Comparison of ENCODE assay signal across 32 cellular contexts in genomic region chr5:168039485-168040005, GRCh38.
DNase-seq lines count a peak whose midpoint lies in the region; ATAC-seq and TF ChIP-seq lines count a peak whose summit lies in the region.
"Had no signal": no experiment of that assay in that cellular context is flagged by ENCODE, and none has a peak within 500 bp of the region (broad histone marks: within the 10 kb centered on the region; RNA-seq: fewer than 3 reads in every experiment).

No MANE protein-coding gene starts in this region.

- H3K27ac ChIP-seq in KMS-11 (no peak overlapping the region), neural progenitor cell (no peak overlapping the region)
- H3K27ac ChIP-seq: breast epithelium, epithelial cell of prostate, RWPE1, SK-N-MC, stomach, thyroid gland had no signal

- H3K9ac ChIP-seq in KMS-11 (no peak overlapping the region), neural progenitor cell (no peak overlapping the region)

- no peaks in the 10 kb centered on the region for H3K36me3 ChIP-seq in KMS-11 (ENCODE audit: insufficient read depth)
- H3K36me3 ChIP-seq in neural progenitor cell: no peaks in the 10 kb centered on the region
- H3K36me3 ChIP-seq: breast epithelium, HAP-1, stomach, thyroid gland had no signal

- peak; percentile 9 for DNase-seq in NCI-H1092 treated with DMSO at 0.1 percent for 48 hours (lab: John Stamatoyannopoulos, UW)
- no peak for DNase-seq in NCI-H1092 (lab: John Stamatoyannopoulos, UW)
- peak; percentile 11 for DNase-seq in NCI-H82 treated with DMSO at 0.1 percent for 48 hours (lab: John Stamatoyannopoulos, UW; ENCODE audit: unreplicated experiment)
- DNase-seq in neural progenitor cell (ENCODE audit: low spot score): peak; percentile 33
- no peak for DNase-seq in stimulated activated CD4-positive, alpha-beta T cell treated with anti-CD3 and anti-CD28 coated beads, Interleukin-2, amount 100 ng/mL, for 48 hours
- no peak for DNase-seq in CD1c-positive myeloid dendritic cell (ENCODE audit: extremely low spot score)
- DNase-seq: 8988T; activated CD4-positive, alpha-beta memory T cell treated with anti-CD3 and anti-CD28 coated beads for 36 hours; activated CD4-positive, CD25-positive, alpha-beta regulatory T cell treated with anti-CD3 and anti-CD28 coated beads, Interleukin-2, amount 50 U/mL, for 72 hours; activated CD8-positive, alpha-beta memory T cell treated with anti-CD3 and anti-CD28 coated beads, Interleukin-2, amount 50 U/mL, for 48 hours; activated naive CD4-positive, alpha-beta T cell treated with anti-CD3 and anti-CD28 coated beads, Interleukin-2, amount 10 ng/mL, durations not matched to agents 7 days and 5 days; AML-193; amniotic stem cell; CD8-positive, alpha-beta T cell; effector CD8-positive, alpha-beta T cell; midbrain; naive thymus-derived CD8-positive, alpha-beta T cell; NCI-H2029; NCI-H510A; occipital lobe; stimulated activated CD8-positive, alpha-beta memory T cell treated with anti-CD3 and anti-CD28 coated beads, Interleukin-4, amount 100 ng/mL, for 48 hours; stomach; thyroid gland had no signal

- ATAC-seq in HG03520 (IDR thresholded peaks at IDR 0.05; ENCODE audit: unreplicated experiment): no peak
- ATAC-seq: CD8-positive, alpha-beta T cell; K562; naive thymus-derived CD8-positive, alpha-beta T cell had no signal

- no peaks in the 10 kb centered on the region for H3K9me3 ChIP-seq in neural progenitor cell (ENCODE audit: low read depth)
- H3K9me3 ChIP-seq: breast epithelium, HAP-1, stomach, thyroid gland had no signal

- H3K79me2 ChIP-seq in KMS-11 (ENCODE audit: insufficient read depth, low read depth) (no peaks in the 10 kb centered on the region), neural progenitor cell (ENCODE audit: low read depth) (no peaks in the 10 kb centered on the region)

- H3K4me1 Mint-ChIP-seq in neural progenitor cell: peaks cover 26% of the 10 kb centered on the region
- H3K4me1 Mint-ChIP-seq: activated naive CD4-positive, alpha-beta T cell treated with anti-CD3 and anti-CD28 coated beads, Interleukin-2, amount 10 ng/mL, durations not matched to agents 7 days and 5 days; naive thymus-derived CD8-positive, alpha-beta T cell had no signal

- no peak for TF ChIP-seq CTCF in KMS-11 (conservative IDR thresholded peaks at IDR 0.05; ENCODE audit: low read depth, low read length)
- TF ChIP-seq CTCF in neural progenitor cell (IDR thresholded peaks at IDR 0.05): no peak

- no peaks in the 10 kb centered on the region for H4K20me1 ChIP-seq in KMS-11 (ENCODE audit: insufficient read depth)
- no peaks in the 10 kb centered on the region for H4K20me1 ChIP-seq in neural progenitor cell (ENCODE audit: low read depth)

- no peaks in the 10 kb centered on the region for H3F3A ChIP-seq in neural progenitor cell (ENCODE audit: low read depth)

- H3K4me2 ChIP-seq in KMS-11: peak overlapping the region; percentile 33; the same call in 1 of the 2 replicates
- H3K4me2 ChIP-seq in neural progenitor cell: peak overlapping the region; percentile 1

- H3K27me3 ChIP-seq in KMS-11 (ENCODE audit: insufficient read depth, low read depth) (no peaks in the 10 kb centered on the region), neural progenitor cell (no peaks in the 10 kb centered on the region)
- H3K27me3 ChIP-seq: thyroid gland had no signal

- peaks cover 3% of the 10 kb centered on the region for H3K27me3 Mint-ChIP-seq in neural progenitor cell (ENCODE audit: insufficient read depth, low read depth)
- H3K27me3 Mint-ChIP-seq: activated CD4-positive, alpha-beta memory T cell treated with anti-CD3 and anti-CD28 coated beads for 36 hours; activated naive CD4-positive, alpha-beta T cell treated with anti-CD3 and anti-CD28 coated beads, Interleukin-2, amount 10 ng/mL, durations not matched to agents 7 days and 5 days had no signal

- no peak overlapping the region; the same call in 1 of the 2 replicates for H2AFZ ChIP-seq in KMS-11 (ENCODE audit: low read depth)
- H2AFZ ChIP-seq in neural progenitor cell (replicated peaks): no peak overlapping the region

- no peaks in the 10 kb centered on the region for H3K9me3 Mint-ChIP-seq in neural progenitor cell
- H3K9me3 Mint-ChIP-seq: activated CD4-positive, alpha-beta memory T cell treated with anti-CD3 and anti-CD28 coated beads for 36 hours; activated naive CD4-positive, alpha-beta T cell treated with anti-CD3 and anti-CD28 coated beads, Interleukin-2, amount 10 ng/mL, durations not matched to agents 7 days and 5 days; T-helper 1 cell treated with Interleukin-12 subunit alpha and Interleukin-12 subunit beta and Interleukin-4 antibody, amounts not matched to agents 30 μg/mL and 1 μg/mL, for 36 hours had no signal

- no peak overlapping the region for H3K4me3 Mint-ChIP-seq in neural progenitor cell
- H3K4me3 Mint-ChIP-seq: activated CD4-positive, alpha-beta memory T cell treated with anti-CD3 and anti-CD28 coated beads for 36 hours; activated naive CD4-positive, alpha-beta T cell treated with anti-CD3 and anti-CD28 coated beads, Interleukin-2, amount 10 ng/mL, durations not matched to agents 7 days and 5 days; CD8-positive, alpha-beta T cell; naive thymus-derived CD8-positive, alpha-beta T cell; T-helper 1 cell treated with Interleukin-12 subunit alpha and Interleukin-12 subunit beta and Interleukin-4 antibody, amounts not matched to agents 30 μg/mL and 1 μg/mL, for 36 hours had no signal

- H3K4me3 ChIP-seq in KMS-11 (IDR thresholded peaks at IDR 0.05; ENCODE audit: insufficient read depth, low read depth, low read length) (no peak overlapping the region), neural progenitor cell (no peak overlapping the region)
- H3K4me3 ChIP-seq: breast epithelium, HAP-1, K562, SK-N-MC, stomach, thyroid gland had no signal

- peaks cover 17% of the 10 kb centered on the region for H3K4me1 ChIP-seq in KMS-11 (ENCODE audit: low read depth, poor library complexity, severe bottlenecking)
- H3K4me1 ChIP-seq in neural progenitor cell: peaks cover 19% of the 10 kb centered on the region
- H3K4me1 ChIP-seq: breast epithelium, HAP-1, stomach, thyroid gland had no signal

- no peak overlapping the region for H3K27ac Mint-ChIP-seq in neural progenitor cell
- H3K27ac Mint-ChIP-seq: activated CD4-positive, alpha-beta memory T cell treated with anti-CD3 and anti-CD28 coated beads for 36 hours; activated naive CD4-positive, alpha-beta T cell treated with anti-CD3 and anti-CD28 coated beads, Interleukin-2, amount 10 ng/mL, durations not matched to agents 7 days and 5 days; CD8-positive, alpha-beta T cell; naive thymus-derived CD8-positive, alpha-beta T cell; T-helper 1 cell treated with Interleukin-12 subunit alpha and Interleukin-12 subunit beta and Interleukin-4 antibody, amounts not matched to agents 30 μg/mL and 1 μg/mL, for 36 hours had no signal

- H3K36me3 Mint-ChIP-seq in neural progenitor cell: no peaks in the 10 kb centered on the region
- H3K36me3 Mint-ChIP-seq: activated CD4-positive, alpha-beta memory T cell treated with anti-CD3 and anti-CD28 coated beads for 36 hours; activated naive CD4-positive, alpha-beta T cell treated with anti-CD3 and anti-CD28 coated beads, Interleukin-2, amount 10 ng/mL, durations not matched to agents 7 days and 5 days; CD8-positive, alpha-beta T cell; naive thymus-derived CD8-positive, alpha-beta T cell had no signal

Comparison
In these comparisons a context has a peak if more than half of its experiments do, and no peak if none do; other contexts are left out.
1. DNase-seq: peak in NCI-H1092 treated with DMSO at 0.1 percent for 48 hours (single experiment), NCI-H82 treated with DMSO at 0.1 percent for 48 hours (single experiment) and neural progenitor cell (single experiment); none in NCI-H1092 (single experiment), stimulated activated CD4-positive, alpha-beta T cell treated with anti-CD3 and anti-CD28 coated beads, Interleukin-2, amount 100 ng/mL, for 48 hours (0 of 2) and CD1c-positive myeloid dendritic cell (single experiment).